20 cellular contexts compared by ENCODE assay signal in genomic region chr4:121217385-121217784, GRCh38. TPM values are rescaled to one million over a fixed set of nuclear protein-coding genes. Genes with fewer than 3 reads are reported as not detected.
A peak's percentile ranks its signal among the peaks of the same experiment; 100 is the strongest.
DNase-seq lines count a peak whose midpoint lies in the region; ATAC-seq, FAIRE-seq and TF ChIP-seq lines count a peak whose summit lies in the region.
"Had no signal": no experiment of that assay in that cellular context is flagged by ENCODE, and none has a peak within 500 bp of the region (broad histone marks: within the 10 kb centered on the region; RNA-seq: fewer than 3 reads in every experiment).

No MANE protein-coding gene starts in this region.

- no peak overlapping the region for H4K8ac ChIP-seq in IMR-90 (ENCODE audit: low read depth in 2 of 2, low read length in 2 of 2)

- H3K23ac ChIP-seq in IMR-90 (ENCODE audit: low read depth, low read length) = no peak overlapping the region

- H3K4me3 Mint-ChIP-seq in activated T-cell treated with anti-CD3 and anti-CD28 coated beads, Interleukin-2, amount 50 U/mL, for 4 hours = no peak overlapping the region
- H3K4me3 Mint-ChIP-seq: activated naive CD8-positive, alpha-beta T cell treated with anti-CD3 and anti-CD28 coated beads for 36 hours; nephron had no signal

- H2BK15ac ChIP-seq in IMR-90 (ENCODE audit: low read depth, low read length) = no peak overlapping the region

- no peak overlapping the region for H3K18ac ChIP-seq in IMR-90 (ENCODE audit: low read depth, low read length)

- H3K36me3 Mint-ChIP-seq in activated T-cell treated with anti-CD3 and anti-CD28 coated beads, Interleukin-2, amount 50 U/mL, for 4 hours (ENCODE audit: insufficient read depth) = peaks cover 9% of the 10 kb centered on the region

- intact Hi-C loops in IMR-90 (cut with micrococcal nuclease) = no loop called here

- H3K79me1 ChIP-seq in IMR-90 (ENCODE audit: low read depth in 1 of 2, low read length in 2 of 2) = no peaks in the 10 kb centered on the region

- TF ChIP-seq POLR2A in IMR-90 (IDR thresholded peaks at IDR 0.05; ENCODE audit: low read depth, low read length) = no peak

- FAIRE-seq in D721Med (lab: Jason Lieb, UNC) = no peak
- FAIRE-seq: bronchial epithelial cell, TTC549 had no signal

- no peak overlapping the region for H3K4me3 ChIP-seq in AG10803 (ENCODE audit: low read length)
- no peak overlapping the region for H3K4me3 ChIP-seq in IMR-90 (ENCODE audit: insufficient read depth, low read depth, low read length)
- H3K4me3 ChIP-seq: gastroesophageal sphincter, stomach had no signal

- no peaks in the 10 kb centered on the region for H3K36me3 ChIP-seq in IMR-90 (ENCODE audit: control insufficient read depth, insufficient read depth, low read length)
- H3K36me3 ChIP-seq: gastroesophageal sphincter, stomach had no signal

- in situ Hi-C loops in IMR-90 (cut with MboI; ENCODE audit: low sequenced_read_pairs) = no loop called here

- no TSS peak for BruUV-seq in IMR-90 (replicated peaks; lab: Mats Ljungman, UMichigan)

- no peaks in the 10 kb centered on the region for H3K9me3 ChIP-seq in IMR-90 (ENCODE audit: control insufficient read depth, insufficient read depth, low read length)
- H3K9me3 ChIP-seq: gastroesophageal sphincter, stomach had no signal

- no peaks in the 10 kb centered on the region for H4K20me1 ChIP-seq in IMR-90 (ENCODE audit: insufficient read depth, low read length)

- H2AFZ ChIP-seq in IMR-90 (replicated peaks; ENCODE audit: low read length, poor library complexity) = no peak overlapping the region

- CTCF ChIA-PET in IMR-90 (lab: Yijun Ruan, JAX) = no interaction called here

- no peak overlapping the region for H3K4ac ChIP-seq in IMR-90 (ENCODE audit: low read depth, low read length)

- H3K27me3 ChIP-seq in IMR-90 (ENCODE audit: control insufficient read depth, insufficient read depth, low read length) = 0 out of 2 replicates have a peak, but pooled peaks cover 3% of the 10 kb centered on the region
- H3K27me3 ChIP-seq: gastroesophageal sphincter, stomach had no signal

- no peak overlapping the region for H2BK20ac ChIP-seq in IMR-90 (ENCODE audit: low read depth, low read length)

- H2BK120ac ChIP-seq in IMR-90 (ENCODE audit: low read depth, low read length) = no peak overlapping the region

- H2AK5ac ChIP-seq in IMR-90 (ENCODE audit: low read depth, low read length) = no peak overlapping the region

- H3K4me1 ChIP-seq in IMR-90 (ENCODE audit: control insufficient read depth, insufficient read depth, low read length) = no peaks in the 10 kb centered on the region
- H3K4me1 ChIP-seq: gastroesophageal sphincter, stomach had no signal

- no peak overlapping the region for H4K5ac ChIP-seq in IMR-90 (ENCODE audit: low read depth, low read length)

- no peaks in the 10 kb centered on the region for H3K9me3 Mint-ChIP-seq in activated T-cell treated with anti-CD3 and anti-CD28 coated beads, Interleukin-2, amount 50 U/mL, for 4 hours
- H3K9me3 Mint-ChIP-seq: activated naive CD8-positive, alpha-beta T cell treated with anti-CD3 and anti-CD28 coated beads for 36 hours; nephron had no signal

- POLR2A ChIA-PET in IMR-90 (lab: Charles Lee; ENCODE audit: unreplicated experiment) = no interaction called here

- DNase-seq in AG10803 (ENCODE audit: low read depth) (peak; percentile 86), IMR-90 (peak; percentile 46), fibroblast of gingiva (ENCODE audit: low read depth) (peak; percentile 90), renal cortical epithelial cell (ENCODE audit: low read depth) (peak; percentile 14), D721Med (ENCODE audit: insufficient read length, low spot score) (no peak), activated gamma-delta T cell (lab: John Stamatoyannopoulos, UW) (no peak)
- no peak for DNase-seq in activated T-cell treated with anti-CD3 and anti-CD28 coated beads, Interleukin-2, amount 50 U/mL, for 4 hours
- DNase-seq: activated CD4-positive, alpha-beta T cell treated with anti-CD3 and anti-CD28 coated beads, Interleukin-2, amount 50 U/mL, for 1 hour; activated naive CD8-positive, alpha-beta T cell treated with anti-CD3 and anti-CD28 coated beads for 36 hours; C1 segment of cervical spinal cord; effector memory CD4-positive, alpha-beta T cell; NCI-H526; OCI-M1; stomach had no signal

- dilution Hi-C loops in IMR-90 (cut with HindIII; ENCODE audit: low sequenced_read_pairs, unreplicated experiment) = no loop called here

- H3K27me3 Mint-ChIP-seq in activated T-cell treated with anti-CD3 and anti-CD28 coated beads, Interleukin-2, amount 50 U/mL, for 4 hours (ENCODE audit: low read depth) = no peaks in the 10 kb centered on the region

- H3K9ac ChIP-seq in IMR-90 (ENCODE audit: low read depth, low read length) = no peak overlapping the region

- H3K4me2 ChIP-seq in IMR-90 (ENCODE audit: low read depth, low read length) = no peak overlapping the region

- no peak overlapping the region for H3K56ac ChIP-seq in IMR-90 (ENCODE audit: extremely low read depth, insufficient read depth, low read length)

- H3K27ac ChIP-seq in IMR-90 (ENCODE audit: insufficient read depth, low read length) = no peak overlapping the region
- H3K27ac ChIP-seq: gastroesophageal sphincter, stomach had no signal

- H2AK9ac ChIP-seq in IMR-90 (replicated peaks; ENCODE audit: low read depth, low read length, poor library complexity) = no peak overlapping the region

- no peak overlapping the region for H2BK5ac ChIP-seq in IMR-90 (ENCODE audit: low read depth, low read length, poor library complexity, severe bottlenecking)

- H3K9me1 ChIP-seq in IMR-90 (ENCODE audit: insufficient read depth, low read length) = peaks cover 2% of the 10 kb centered on the region; the same call in 1 of the 2 replicates

- TF ChIP-seq CTCF in AG10803 (conservative IDR thresholded peaks at IDR 0.05; ENCODE audit: low read length) = no peak
- no peak for TF ChIP-seq CTCF in IMR-90 (conservative IDR thresholded peaks at IDR 0.05; ENCODE audit: low read depth, low read length)
- TF ChIP-seq CTCF in D721Med (IDR thresholded peaks at IDR 0.05; ENCODE audit: insufficient read depth, missing control alignments) = no peak

- TF ChIP-seq RAD21 in IMR-90 (IDR thresholded peaks at IDR 0.05; ENCODE audit: low read length) = no peak

- H4K91ac ChIP-seq in IMR-90 (ENCODE audit: insufficient read depth, low read depth, low read length) = no peak overlapping the region

- no CpG with 5 or more reads among the region's 2 CpGs for WGBS in IMR-90 (ENCODE audit: extremely low coverage in 2 of 2, insufficient read length in 1 of 2), 2 experiments

- peaks cover 31% of the 10 kb centered on the region for H3K4me1 Mint-ChIP-seq in activated T-cell treated with anti-CD3 and anti-CD28 coated beads, Interleukin-2, amount 50 U/mL, for 4 hours (ENCODE audit: low read depth)

- no peak overlapping the region for H3K14ac ChIP-seq in IMR-90 (replicated peaks; ENCODE audit: low read depth, low read length)

- ATAC-seq in IMR-90 (ENCODE audit: low read depth) (peak; percentile 83), GM19452 (IDR thresholded peaks at IDR 0.05; ENCODE audit: unreplicated experiment) (no peak)
- no peak for ATAC-seq in activated T-cell treated with anti-CD3 and anti-CD28 coated beads, Interleukin-2, amount 50 U/mL, for 4 hours
- ATAC-seq: gastroesophageal sphincter had no signal

TF ChIP-seq in IMR-90, 13 proteins besides CTCF, POLR2A, EP300 and RAD21:
- peak; percentile 69 for TF ChIP-seq CEBPB (IDR thresholded peaks at IDR 0.05; ENCODE audit: low read depth, low read length)
- no peak for TF ChIP-seq USF2 (IDR thresholded peaks at IDR 0.05; ENCODE audit: low read depth, low read length)

RNA-seq across cellular contexts. Expression of gene TNIP3, which starts 53.3 kb away (rescaled TPM):
- total RNA-seq in IMR-90 (2012; rRNA removed) (0.18 and 0.28 TPM in 2 replicates), renal cortical epithelial cell (0.30 and 0.35 TPM in 2 replicates)
- 0.10 TPM in 2 replicates for polyA plus RNA-seq in IMR-90 (2012; rRNA removed)
- polyA plus RNA-seq in IMR-90 (2012; cell fraction: cytosol; rRNA removed) = 0.03 and 0.09 TPM in 2 replicates
- polyA plus RNA-seq in IMR-90 (2012; cell fraction: nucleus; rRNA removed; ENCODE audit: low replicate concordance) = 0.07 TPM in 1 of 2 replicates, not detected in the other
- 10 to 100 TPM in 2 of 3 donors, 1 to 10 TPM in 1; 7.4 to 21.9 (median 20.6) TPM for total RNA-seq in activated T-cell treated with anti-CD3 and anti-CD28 coated beads, Interleukin-2, amount 50 U/mL, for 4 hours
- total RNA-seq: bronchial epithelial cell, SK-MEL-5 had no signal

Comparison
In these comparisons a context has a peak if more than half of its experiments do, and no peak if none do; other contexts are left out.
1. DNase-seq: peak in AG10803 (single experiment), IMR-90 (single experiment), fibroblast of gingiva (single experiment) and renal cortical epithelial cell (single experiment); none in D721Med (single experiment), activated T-cell treated with anti-CD3 and anti-CD28 coated beads, Interleukin-2, amount 50 U/mL, for 4 hours (single experiment) and activated gamma-delta T cell (single experiment).